In genomic region chr10:126528320-126528835, GRCh38 we compare ENCODE assay signal across 15 cellular contexts.
DNase-seq lines count a peak whose midpoint lies in the region; ATAC-seq and TF ChIP-seq lines count a peak whose summit lies in the region.
"Had no signal": no experiment of that assay in that cellular context is flagged by ENCODE, and none has a peak within 500 bp of the region (broad histone marks: within the 10 kb centered on the region; RNA-seq: fewer than 3 reads in every experiment).

No MANE protein-coding gene starts in this region.

- no peaks in the 10 kb centered on the region for H3K27me3 ChIP-seq in lower lobe of right lung (ENCODE audit: low read depth)
- H3K27me3 ChIP-seq in upper lobe of left lung = no peaks in the 10 kb centered on the region
- H3K27me3 ChIP-seq: BLaER1 treated with 17β-estradiol and CSF1 and Interleukin-3, amounts not matched to agents 10 nM and 100 nM had no signal

- TF ChIP-seq EP300 in upper lobe of left lung (IDR thresholded peaks at IDR 0.05) = no peak

- no peak overlapping the region for H3K4me3 ChIP-seq in lower lobe of right lung
- no peak overlapping the region for H3K4me3 ChIP-seq in upper lobe of left lung
- H3K4me3 ChIP-seq: BLaER1 treated with 17β-estradiol and CSF1 and Interleukin-3, amounts not matched to agents 10 nM and 100 nM; GM23248 had no signal

- H3K36me3 Mint-ChIP-seq in chondrocyte (ENCODE audit: low read depth) = no peaks in the 10 kb centered on the region
- H3K36me3 Mint-ChIP-seq: CD4-positive, CD25-positive, alpha-beta regulatory T cell had no signal

- H3K9me3 Mint-ChIP-seq in chondrocyte (ENCODE audit: low read depth) = no peaks in the 10 kb centered on the region

- TF ChIP-seq CTCF in VCaP (conservative IDR thresholded peaks at IDR 0.05) = no peak
- no peak for TF ChIP-seq CTCF in lower lobe of right lung (IDR thresholded peaks at IDR 0.05)
- no peak for TF ChIP-seq CTCF in upper lobe of left lung (IDR thresholded peaks at IDR 0.05)
- TF ChIP-seq CTCF in chondrocyte (IDR thresholded peaks at IDR 0.05) = no peak

- no peak overlapping the region for H3K27ac Mint-ChIP-seq in chondrocyte (ENCODE audit: unreplicated experiment)
- H3K27ac Mint-ChIP-seq: CD4-positive, CD25-positive, alpha-beta regulatory T cell had no signal

- no peak for DNase-seq in lower lobe of right lung
- DNase-seq in upper lobe of left lung = peak; percentile 27 to 36
- no peak for DNase-seq in NCI-H226
- no peak for DNase-seq in activated gamma-delta T cell (lab: John Stamatoyannopoulos, UW)
- DNase-seq in HK-2 (ENCODE audit: unreplicated experiment) = no peak
- no peak for DNase-seq in chondrocyte (ENCODE audit: low spot score)
- DNase-seq: ACHN; CD4-positive, CD25-positive, alpha-beta regulatory T cell; DMS53; GF-D8; GM23248; H7 had no signal

- no peak for TF ChIP-seq POLR2A in upper lobe of left lung (IDR thresholded peaks at IDR 0.05)

- ATAC-seq in esophagus mucosa (peak; percentile 57), lower lobe of right lung (peak; percentile 51 to 69), upper lobe of left lung (ENCODE audit: low FRiP score in 2 of 2) (no peak)

- peaks cover 21% of the 10 kb centered on the region for H3K27me3 Mint-ChIP-seq in chondrocyte (ENCODE audit: low read depth)

- WGBS in upper lobe of left lung, 2 donors = 50 to 74% methylated on average over 8 of the region's 8 CpGs

- no peak overlapping the region for H3K4me3 Mint-ChIP-seq in chondrocyte (ENCODE audit: unreplicated experiment)
- H3K4me3 Mint-ChIP-seq: CD4-positive, CD25-positive, alpha-beta regulatory T cell had no signal

- H3K9me3 ChIP-seq in lower lobe of right lung (no peaks in the 10 kb centered on the region), upper lobe of left lung (no peaks in the 10 kb centered on the region)
- H3K9me3 ChIP-seq: BLaER1 treated with 17β-estradiol and CSF1 and Interleukin-3, amounts not matched to agents 10 nM and 100 nM had no signal

- no peaks in the 10 kb centered on the region for H3K4me1 Mint-ChIP-seq in chondrocyte (ENCODE audit: low read depth)
- H3K4me1 Mint-ChIP-seq: CD4-positive, CD25-positive, alpha-beta regulatory T cell had no signal

- intact Hi-C loops in lower lobe of right lung (cut with DNase I) = no loop called here

- H3K36me3 ChIP-seq in lower lobe of right lung (no peaks in the 10 kb centered on the region), upper lobe of left lung (no peaks in the 10 kb centered on the region)
- H3K36me3 ChIP-seq: BLaER1 treated with 17β-estradiol and CSF1 and Interleukin-3, amounts not matched to agents 10 nM and 100 nM had no signal

- H3K4me1 ChIP-seq in lower lobe of right lung = no peaks in the 10 kb centered on the region
- peaks cover 0 to 2% (median 0%) of the 10 kb centered on the region in 4 donors for H3K4me1 ChIP-seq in upper lobe of left lung

- 0 out of 2 replicates have a peak overlapping the region, but pooled peaks have one; percentile 19 for H3K27ac ChIP-seq in VCaP
- H3K27ac ChIP-seq in lower lobe of right lung = no peak overlapping the region
- H3K27ac ChIP-seq in upper lobe of left lung = no peak overlapping the region
- H3K27ac ChIP-seq: BLaER1 treated with 17β-estradiol and CSF1 and Interleukin-3, amounts not matched to agents 10 nM and 100 nM; GM23248 had no signal

Comparison
In these comparisons a context has a peak if more than half of its experiments do, and no peak if none do; other contexts are left out.
1. ATAC-seq: peak in esophagus mucosa (single experiment) and lower lobe of right lung (2 of 2); none in upper lobe of left lung (0 of 2).
2. DNase-seq: peak in upper lobe of left lung (2 of 2); none in lower lobe of right lung (single experiment), NCI-H226 (single experiment), activated gamma-delta T cell (single experiment), HK-2 (single experiment) and chondrocyte (single experiment).